ENCODE assay signal across 1 cellular context in genomic region chr14:23557946-23558345, GRCh38.
TF ChIP-seq lines count a peak whose summit lies in the region.

No MANE protein-coding gene starts in this region.

TF ChIP-seq in GM23338, 12 proteins besides CTCF, POLR2A, EP300 and RAD21 (continued from another document):
- TF ChIP-seq REST (IDR thresholded peaks at IDR 0.05; ENCODE audit: unreplicated experiment) (no peak), EZH2phosphoT487 (IDR thresholded peaks at IDR 0.05; ENCODE audit: unreplicated experiment) (no peak), EZH2 (IDR thresholded peaks at IDR 0.05; ENCODE audit: low read depth, unreplicated experiment) (no peak), JUNB (IDR thresholded peaks at IDR 0.05; ENCODE audit: unreplicated experiment) (no peak), ZNF462 (CRISPR knock-in tag; IDR thresholded peaks at IDR 0.05) (no peak), POLR2AphosphoS5 (IDR thresholded peaks at IDR 0.05; ENCODE audit: low read depth) (no peak)
